Comparison of ENCODE assay signal across 24 cellular contexts in genomic region chr4:165560941-165561340, GRCh38.
"Had no signal": no experiment of that assay in that cellular context is flagged by ENCODE, and none has a peak within 500 bp of the region (broad histone marks: within the 10 kb centered on the region; RNA-seq: fewer than 3 reads in every experiment).

No MANE protein-coding gene starts in this region.

- ATAC-seq: activated CD8-positive, alpha-beta T cell treated with anti-CD3 and anti-CD28 coated beads, Interleukin-2, amount 10 ng/mL, durations not matched to agents 7 days and 5 days; left ventricle myocardium superior; naive thymus-derived CD8-positive, alpha-beta T cell; stimulated activated effector memory CD8-positive, alpha-beta T cell treated with anti-CD3 and anti-CD28 coated beads, Interleukin-12 subunit alpha, Interleukin-12 subunit beta, amount 100 ng/mL, for 72 hours; stimulated activated naive CD8-positive, alpha-beta T cell treated with anti-CD3 and anti-CD28 coated beads, Interleukin-15, amount 100 ng/mL, for 72 hours had no signal

- H3K4me3 ChIP-seq: neural progenitor cell, prostate gland, suprapubic skin, tibial nerve had no signal

- H3K27me3 ChIP-seq: neural progenitor cell, suprapubic skin, tibial nerve had no signal

- H3K9me3 ChIP-seq: prostate gland, suprapubic skin had no signal

- H3K36me3 Mint-ChIP-seq: activated naive CD4-positive, alpha-beta T cell treated with anti-CD3 and anti-CD28 coated beads, Interleukin-2, amount 50 U/mL, for 24 hours; mesothelial cell of epicardium; naive thymus-derived CD8-positive, alpha-beta T cell; neural progenitor cell; stimulated activated effector memory CD8-positive, alpha-beta T cell treated with anti-CD3 and anti-CD28 coated beads, Interleukin-12 subunit alpha, Interleukin-12 subunit beta, amount 100 ng/mL, for 72 hours had no signal

- DNase-seq: activated CD4-positive, alpha-beta T cell treated with anti-CD3 and anti-CD28 coated beads for 1 hour; activated CD4-positive, alpha-beta T cell treated with anti-CD3 and anti-CD28 coated beads, Interleukin-2, amount 50 U/mL, for 1 hour; activated CD8-positive, alpha-beta T cell treated with anti-CD3 and anti-CD28 coated beads, Interleukin-2, amount 10 ng/mL, durations not matched to agents 7 days and 5 days; activated gamma-delta T cell treated with Interleukin-2 at 50 U/mL for 16 hours; activated T-cell treated with anti-CD3 and anti-CD28 coated beads, Interleukin-2, amount 50 U/mL, for 1 hour; anterior cingulate cortex; cerebellar nuclear complex; cortex of kidney; endodermal cell; foreskin melanocyte; left ventricle myocardium superior; mammary epithelial cell; naive thymus-derived CD8-positive, alpha-beta T cell; stimulated activated CD4-positive, alpha-beta T cell treated with anti-CD3 and anti-CD28 coated beads, Interleukin-1b, Interleukin-23, amount 100 ng/mL, for 48 hours; stimulated activated naive CD8-positive, alpha-beta T cell treated with anti-CD3 and anti-CD28 coated beads, Interleukin-15, amount 100 ng/mL, for 72 hours; T-helper 1 cell had no signal

- H3K9me3 Mint-ChIP-seq: activated naive CD4-positive, alpha-beta T cell treated with anti-CD3 and anti-CD28 coated beads, Interleukin-2, amount 50 U/mL, for 24 hours; stimulated activated naive CD8-positive, alpha-beta T cell treated with anti-CD3 and anti-CD28 coated beads, Interleukin-15, amount 100 ng/mL, for 72 hours had no signal

- H3K4me1 ChIP-seq: neural progenitor cell, prostate gland, suprapubic skin, tibial nerve had no signal

- H3K27ac ChIP-seq: epithelial cell of prostate, neural progenitor cell, prostate gland, suprapubic skin, tibial nerve had no signal

- H3K36me3 ChIP-seq: neural progenitor cell, prostate gland, suprapubic skin, tibial nerve had no signal

- H3K27ac Mint-ChIP-seq: activated CD8-positive, alpha-beta T cell treated with anti-CD3 and anti-CD28 coated beads, Interleukin-2, amount 10 ng/mL, durations not matched to agents 7 days and 5 days; activated naive CD4-positive, alpha-beta T cell treated with anti-CD3 and anti-CD28 coated beads, Interleukin-2, amount 50 U/mL, for 24 hours; endodermal cell; mesothelial cell of epicardium; naive thymus-derived CD8-positive, alpha-beta T cell; neural progenitor cell; stimulated activated effector memory CD8-positive, alpha-beta T cell treated with anti-CD3 and anti-CD28 coated beads, Interleukin-12 subunit alpha, Interleukin-12 subunit beta, amount 100 ng/mL, for 72 hours; stimulated activated naive CD8-positive, alpha-beta T cell treated with anti-CD3 and anti-CD28 coated beads, Interleukin-15, amount 100 ng/mL, for 72 hours had no signal

- H3K4me1 Mint-ChIP-seq: activated naive CD4-positive, alpha-beta T cell treated with anti-CD3 and anti-CD28 coated beads, Interleukin-2, amount 50 U/mL, for 24 hours; endodermal cell; mesothelial cell of epicardium; naive thymus-derived CD8-positive, alpha-beta T cell; neural progenitor cell; stimulated activated effector memory CD8-positive, alpha-beta T cell treated with anti-CD3 and anti-CD28 coated beads, Interleukin-12 subunit alpha, Interleukin-12 subunit beta, amount 100 ng/mL, for 72 hours; stimulated activated naive CD8-positive, alpha-beta T cell treated with anti-CD3 and anti-CD28 coated beads, Interleukin-15, amount 100 ng/mL, for 72 hours had no signal

- H3K4me3 Mint-ChIP-seq: activated CD8-positive, alpha-beta T cell treated with anti-CD3 and anti-CD28 coated beads, Interleukin-2, amount 10 ng/mL, durations not matched to agents 7 days and 5 days; activated naive CD4-positive, alpha-beta T cell treated with anti-CD3 and anti-CD28 coated beads, Interleukin-2, amount 50 U/mL, for 24 hours; endodermal cell; mesothelial cell of epicardium; naive thymus-derived CD8-positive, alpha-beta T cell; neural progenitor cell; stimulated activated effector memory CD8-positive, alpha-beta T cell treated with anti-CD3 and anti-CD28 coated beads, Interleukin-12 subunit alpha, Interleukin-12 subunit beta, amount 100 ng/mL, for 72 hours; stimulated activated naive CD8-positive, alpha-beta T cell treated with anti-CD3 and anti-CD28 coated beads, Interleukin-15, amount 100 ng/mL, for 72 hours had no signal
